1 cellular context compared by ENCODE assay signal in genomic region chr14:23056257-23056955, GRCh38.
TF ChIP-seq lines count a peak whose summit lies in the region.

No MANE protein-coding gene starts in this region.

TF ChIP-seq in HepG2, 621 proteins besides CTCF, POLR2A, EP300 and RAD21 (continued from another document and continues in another):
- TF ChIP-seq, protein P1, sequence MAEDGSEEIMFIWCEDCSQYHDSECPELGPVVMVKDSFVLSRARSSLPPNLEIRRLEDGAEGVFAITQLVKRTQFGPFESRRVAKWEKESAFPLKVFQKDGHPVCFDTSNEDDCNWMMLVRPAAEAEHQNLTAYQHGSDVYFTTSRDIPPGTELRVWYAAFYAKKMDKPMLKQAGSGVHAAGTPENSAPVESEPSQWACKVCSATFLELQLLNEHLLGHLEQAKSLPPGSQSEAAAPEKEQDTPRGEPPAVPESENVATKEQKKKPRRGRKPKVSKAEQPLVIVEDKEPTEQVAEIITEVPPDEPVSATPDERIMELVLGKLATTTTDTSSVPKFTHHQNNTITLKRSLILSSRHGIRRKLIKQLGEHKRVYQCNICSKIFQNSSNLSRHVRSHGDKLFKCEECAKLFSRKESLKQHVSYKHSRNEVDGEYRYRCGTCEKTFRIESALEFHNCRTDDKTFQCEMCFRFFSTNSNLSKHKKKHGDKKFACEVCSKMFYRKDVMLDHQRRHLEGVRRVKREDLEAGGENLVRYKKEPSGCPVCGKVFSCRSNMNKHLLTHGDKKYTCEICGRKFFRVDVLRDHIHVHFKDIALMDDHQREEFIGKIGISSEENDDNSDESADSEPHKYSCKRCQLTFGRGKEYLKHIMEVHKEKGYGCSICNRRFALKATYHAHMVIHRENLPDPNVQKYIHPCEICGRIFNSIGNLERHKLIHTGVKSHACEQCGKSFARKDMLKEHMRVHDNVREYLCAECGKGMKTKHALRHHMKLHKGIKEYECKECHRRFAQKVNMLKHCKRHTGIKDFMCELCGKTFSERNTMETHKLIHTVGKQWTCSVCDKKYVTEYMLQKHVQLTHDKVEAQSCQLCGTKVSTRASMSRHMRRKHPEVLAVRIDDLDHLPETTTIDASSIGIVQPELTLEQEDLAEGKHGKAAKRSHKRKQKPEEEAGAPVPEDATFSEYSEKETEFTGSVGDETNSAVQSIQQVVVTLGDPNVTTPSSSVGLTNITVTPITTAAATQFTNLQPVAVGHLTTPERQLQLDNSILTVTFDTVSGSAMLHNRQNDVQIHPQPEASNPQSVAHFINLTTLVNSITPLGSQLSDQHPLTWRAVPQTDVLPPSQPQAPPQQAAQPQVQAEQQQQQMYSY (CRISPR knock-in tag; IDR thresholded peaks at IDR 0.05), result no peak
- TF ChIP-seq, protein P2, sequence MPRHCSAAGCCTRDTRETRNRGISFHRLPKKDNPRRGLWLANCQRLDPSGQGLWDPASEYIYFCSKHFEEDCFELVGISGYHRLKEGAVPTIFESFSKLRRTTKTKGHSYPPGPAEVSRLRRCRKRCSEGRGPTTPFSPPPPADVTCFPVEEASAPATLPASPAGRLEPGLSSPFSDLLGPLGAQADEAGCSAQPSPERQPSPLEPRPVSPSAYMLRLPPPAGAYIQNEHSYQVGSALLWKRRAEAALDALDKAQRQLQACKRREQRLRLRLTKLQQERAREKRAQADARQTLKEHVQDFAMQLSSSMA (CRISPR knock-in tag; IDR thresholded peaks at IDR 0.05), result 0 out of 2 replicates have a peak, but pooled peaks have one; percentile 48
- TF ChIP-seq FOXP4 (CRISPR knock-in tag; IDR thresholded peaks at IDR 0.05), result no peak
- TF ChIP-seq YEATS4 (CRISPR knock-in tag; IDR thresholded peaks at IDR 0.05; ENCODE audit: borderline replicate concordance), result no peak
- no peak for TF ChIP-seq ZNF841 (CRISPR knock-in tag; IDR thresholded peaks at IDR 0.05; ENCODE audit: borderline replicate concordance)
- peak; percentile 62; the same call in 1 of the 2 replicates for TF ChIP-seq PHF8 (CRISPR knock-in tag; IDR thresholded peaks at IDR 0.05)
- no peak for TF ChIP-seq TAF1 (CRISPR knock-in tag; IDR thresholded peaks at IDR 0.05)
- no peak; the same call in 1 of the 2 replicates for TF ChIP-seq ZNF431 (CRISPR knock-in tag; IDR thresholded peaks at IDR 0.05; ENCODE audit: borderline replicate concordance, low read depth)
- peak; percentile 30; the same call in 1 of the 2 replicates for TF ChIP-seq NFKBIZ (CRISPR knock-in tag; IDR thresholded peaks at IDR 0.05)
- no peak for TF ChIP-seq SNAPC5 (CRISPR knock-in tag; IDR thresholded peaks at IDR 0.05; ENCODE audit: borderline replicate concordance)
- no peak for TF ChIP-seq ZFAT (CRISPR knock-in tag; conservative IDR thresholded peaks at IDR 0.05)
- TF ChIP-seq ZSCAN25 (CRISPR knock-in tag; IDR thresholded peaks at IDR 0.05), result no peak
- TF ChIP-seq ZBTB49 (CRISPR knock-in tag; IDR thresholded peaks at IDR 0.05; ENCODE audit: borderline replicate concordance), result no peak
- TF ChIP-seq ZBTB20 (CRISPR knock-in tag; IDR thresholded peaks at IDR 0.05; ENCODE audit: borderline replicate concordance, low read depth), result 0 out of 2 replicates have a peak, but pooled peaks have one; percentile 55
- TF ChIP-seq, protein P3, sequence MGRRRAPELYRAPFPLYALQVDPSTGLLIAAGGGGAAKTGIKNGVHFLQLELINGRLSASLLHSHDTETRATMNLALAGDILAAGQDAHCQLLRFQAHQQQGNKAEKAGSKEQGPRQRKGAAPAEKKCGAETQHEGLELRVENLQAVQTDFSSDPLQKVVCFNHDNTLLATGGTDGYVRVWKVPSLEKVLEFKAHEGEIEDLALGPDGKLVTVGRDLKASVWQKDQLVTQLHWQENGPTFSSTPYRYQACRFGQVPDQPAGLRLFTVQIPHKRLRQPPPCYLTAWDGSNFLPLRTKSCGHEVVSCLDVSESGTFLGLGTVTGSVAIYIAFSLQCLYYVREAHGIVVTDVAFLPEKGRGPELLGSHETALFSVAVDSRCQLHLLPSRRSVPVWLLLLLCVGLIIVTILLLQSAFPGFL (CRISPR knock-in tag; IDR thresholded peaks at IDR 0.05), result no peak
- TF ChIP-seq EED (CRISPR knock-in tag; IDR thresholded peaks at IDR 0.05), result peak; percentile 70; the same call in 1 of the 2 replicates
- no peak; the same call in 1 of the 2 replicates for TF ChIP-seq MTERF4 (CRISPR knock-in tag; IDR thresholded peaks at IDR 0.05)
- TF ChIP-seq GPN1 (CRISPR knock-in tag; IDR thresholded peaks at IDR 0.05; ENCODE audit: borderline replicate concordance), result no peak
- TF ChIP-seq SP5 (CRISPR knock-in tag; IDR thresholded peaks at IDR 0.05; ENCODE audit: borderline replicate concordance, low read depth), result 0 out of 2 replicates have a peak, but pooled peaks have one; percentile 26
- TF ChIP-seq FOXK2 (IDR thresholded peaks at IDR 0.05), result no peak
- TF ChIP-seq HOXD1 (CRISPR knock-in tag; IDR thresholded peaks at IDR 0.05), result no peak
- TF ChIP-seq SRF (IDR thresholded peaks at IDR 0.05; ENCODE audit: low read depth, low read length), result no peak
- TF ChIP-seq ETV5 (CRISPR knock-in tag; IDR thresholded peaks at IDR 0.05; ENCODE audit: borderline replicate concordance), result no peak; the same call in 1 of the 2 replicates
- TF ChIP-seq PRDM10 (CRISPR knock-in tag; IDR thresholded peaks at IDR 0.05; ENCODE audit: low read depth), result 0 out of 2 replicates have a peak, but pooled peaks have one; percentile 55
- no peak; the same call in 1 of the 2 replicates for TF ChIP-seq MEF2D (CRISPR knock-in tag; IDR thresholded peaks at IDR 0.05)
- TF ChIP-seq PITX1 (CRISPR knock-in tag; IDR thresholded peaks at IDR 0.05), result no peak
- peak; percentile 68; the same call in 1 of the 2 replicates for TF ChIP-seq STAT5B (CRISPR knock-in tag; IDR thresholded peaks at IDR 0.05)
- peak; percentile 47; the same call in 1 of the 2 replicates for TF ChIP-seq SALL2 (CRISPR knock-in tag; IDR thresholded peaks at IDR 0.05)
- TF ChIP-seq NFE2L1 (CRISPR knock-in tag; IDR thresholded peaks at IDR 0.05; ENCODE audit: borderline replicate concordance), result peak; percentile 82; the same call in 1 of the 2 replicates
- TF ChIP-seq PCBP2 (optimal IDR thresholded peaks at IDR 0.05; ENCODE audit: low read depth, low read length, poor library complexity, severe bottlenecking), result no peak
- peak; percentile 46; the same call in 1 of the 2 replicates for TF ChIP-seq SOX5 (CRISPR knock-in tag; IDR thresholded peaks at IDR 0.05; ENCODE audit: borderline replicate concordance)
- no peak for TF ChIP-seq SOX6 (IDR thresholded peaks at IDR 0.05)
- no peak for TF ChIP-seq SOX6 (CRISPR knock-in tag; IDR thresholded peaks at IDR 0.05)
- no peak for TF ChIP-seq ZNF275 (CRISPR knock-in tag; IDR thresholded peaks at IDR 0.05; ENCODE audit: borderline replicate concordance)
- no peak for TF ChIP-seq MAFK (conservative IDR thresholded peaks at IDR 0.05 in 1 of 2, IDR thresholded peaks at IDR 0.05 in 1 of 2; ENCODE audit: low read length in 2 of 2)
- no peak; the same call in none of the 2 replicates for TF ChIP-seq ZNF543 (CRISPR knock-in tag; IDR thresholded peaks at IDR 0.05)
- TF ChIP-seq ZBTB3 (CRISPR knock-in tag; IDR thresholded peaks at IDR 0.05; ENCODE audit: borderline replicate concordance, low read depth), result no peak
- no peak for TF ChIP-seq MNT (IDR thresholded peaks at IDR 0.05)
- no peak for TF ChIP-seq ZSCAN30 (CRISPR knock-in tag; IDR thresholded peaks at IDR 0.05)
- TF ChIP-seq TRIM22 (IDR thresholded peaks at IDR 0.05), result no peak
- TF ChIP-seq ZNF430 (CRISPR knock-in tag; IDR thresholded peaks at IDR 0.05), result no peak
- peak; percentile 63 for TF ChIP-seq THAP11 (CRISPR knock-in tag; IDR thresholded peaks at IDR 0.05)
- no peak for TF ChIP-seq FOXA1 (IDR thresholded peaks at IDR 0.05)
- 0 out of 2 replicates have a peak, but pooled peaks have one; percentile 15 for TF ChIP-seq FOXA1 (CRISPR knock-in tag; IDR thresholded peaks at IDR 0.05)
